Comparison of ENCODE assay signal across 21 cellular contexts in the genomic region with DNA sequence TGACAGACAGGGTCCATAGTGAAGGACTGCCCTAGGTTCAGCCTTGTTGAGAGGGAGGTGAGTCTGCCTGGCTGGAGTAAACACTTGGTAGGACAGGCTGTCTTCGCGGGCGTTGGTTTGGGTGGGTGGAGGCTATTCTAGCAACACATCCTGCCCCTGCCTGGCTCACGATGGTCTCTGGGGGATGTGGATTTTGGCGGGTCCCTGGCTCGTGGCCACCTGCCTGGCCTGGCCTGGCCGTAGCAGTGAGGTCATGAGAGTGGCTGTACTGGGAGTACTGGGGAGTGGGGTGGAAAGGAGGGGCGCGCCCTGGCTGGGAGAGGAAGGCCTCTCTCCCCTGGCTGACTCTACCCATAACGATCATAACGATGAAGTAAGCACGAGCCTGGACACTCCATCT. TPM values are rescaled to one million over a fixed set of nuclear protein-coding genes. Genes with fewer than 3 reads are reported as not detected.
DNase-seq lines count a peak whose midpoint lies in the region; ATAC-seq and TF ChIP-seq lines count a peak whose summit lies in the region.
"Had no signal": no experiment of that assay in that cellular context is flagged by ENCODE, and none has a peak within 500 bp of the region (broad histone marks: within the 10 kb centered on the region; RNA-seq: fewer than 3 reads in every experiment).

No MANE protein-coding gene starts in this region.

- H3K9me3 Mint-ChIP-seq in activated B cell treated with CpG ODN at 0.5 μM for 24 hours (no peaks in the 10 kb centered on the region), nephron (no peaks in the 10 kb centered on the region)
- H3K9me3 Mint-ChIP-seq: activated naive CD4-positive, alpha-beta T cell treated with anti-CD3 and anti-CD28 coated beads, Interleukin-2, amount 50 U/mL, for 24 hours; T-cell had no signal

- H3K27ac ChIP-seq in thyroid gland (peak overlapping the region in 2 of 3 donors; percentile 18 to 25), hepatocyte (no peak overlapping the region), suprapubic skin (no peak overlapping the region)
- H3K27ac ChIP-seq: prostate gland had no signal

- no peak for TF ChIP-seq EP300 in suprapubic skin (IDR thresholded peaks at IDR 0.05)

- peaks cover 44% of the 10 kb centered on the region for H3K4me1 Mint-ChIP-seq in activated B cell treated with CpG ODN at 0.5 μM for 24 hours
- H3K4me1 Mint-ChIP-seq in nephron = peaks cover 72% of the 10 kb centered on the region
- H3K4me1 Mint-ChIP-seq: activated CD4-positive, alpha-beta T cell treated with anti-CD3 and anti-CD28 coated beads for 36 hours; activated naive CD4-positive, alpha-beta T cell treated with anti-CD3 and anti-CD28 coated beads, Interleukin-2, amount 50 U/mL, for 24 hours had no signal

- no peaks in the 10 kb centered on the region for H3K9me2 ChIP-seq in hepatocyte (replicated peaks; ENCODE audit: insufficient read depth)

- no peaks in the 10 kb centered on the region for H4K20me1 ChIP-seq in hepatocyte (ENCODE audit: insufficient read depth, poor library complexity, severe bottlenecking)

- no peaks in the 10 kb centered on the region for H3K9me3 ChIP-seq in thyroid gland
- H3K9me3 ChIP-seq in hepatocyte (ENCODE audit: low read depth) = no peaks in the 10 kb centered on the region
- no peaks in the 10 kb centered on the region for H3K9me3 ChIP-seq in suprapubic skin
- H3K9me3 ChIP-seq: ascending aorta, prostate gland had no signal

- CTCF ChIA-PET in activated B cell treated with CpG ODN at 0.5 μM for 24 hours (lab: Charles Lee) = interaction anchor here (1.2 kb wide), 1 partner anchor 52 kb away, joined by 3 read pairs; no protein-coding TSS in a partner anchor

- H3K4me3 Mint-ChIP-seq in activated B cell treated with CpG ODN at 0.5 μM for 24 hours = no peak overlapping the region
- no peak overlapping the region for H3K4me3 Mint-ChIP-seq in nephron
- H3K4me3 Mint-ChIP-seq: activated CD4-positive, alpha-beta T cell treated with anti-CD3 and anti-CD28 coated beads for 36 hours; activated naive CD4-positive, alpha-beta T cell treated with anti-CD3 and anti-CD28 coated beads, Interleukin-2, amount 50 U/mL, for 24 hours; T-cell had no signal

- intact Hi-C loops in activated B cell treated with CpG ODN at 0.5 μM for 24 hours (cut with micrococcal nuclease) (loop anchor here (10.0 kb wide), 2 partner anchors 333 to 547 kb away; a partner anchor contains a TSS), Right ventricle myocardium inferior (cut with DNase I) (loop anchor here (2.0 kb wide), 2 partner anchors 31 to 49 kb away; a partner anchor contains a TSS), thyroid gland (cut with DNase I) (loop anchor here (2.0 kb wide), 1 partner anchor 361 kb away; no protein-coding TSS in a partner anchor)

- no peaks in the 10 kb centered on the region for H3K27me3 ChIP-seq in thyroid gland
- no peaks in the 10 kb centered on the region for H3K27me3 ChIP-seq in hepatocyte
- H3K27me3 ChIP-seq in suprapubic skin = no peaks in the 10 kb centered on the region
- H3K27me3 ChIP-seq: ascending aorta had no signal

- H3K27ac Mint-ChIP-seq in activated B cell treated with CpG ODN at 0.5 μM for 24 hours = peak overlapping the region; percentile 24
- peak overlapping the region in 2 of 3 experiments; percentile 94 to 96 for H3K27ac Mint-ChIP-seq in nephron
- H3K27ac Mint-ChIP-seq: activated CD4-positive, alpha-beta T cell treated with anti-CD3 and anti-CD28 coated beads for 36 hours; activated naive CD4-positive, alpha-beta T cell treated with anti-CD3 and anti-CD28 coated beads, Interleukin-2, amount 50 U/mL, for 24 hours; T-cell had no signal

- WGBS in thyroid gland, 2 donors = 45 to 72% methylated on average over 6 to 12 of the region's 12 CpGs
- 92% methylated on average over 12 of the region's 12 CpGs for WGBS in hepatocyte (ENCODE audit: low lambda C conversion rate, missing lambda C conversion rate)
- 79% methylated on average over 11 of the region's 12 CpGs for WGBS in suprapubic skin

- H3K36me3 Mint-ChIP-seq in activated B cell treated with CpG ODN at 0.5 μM for 24 hours (ENCODE audit: low read depth) (no peaks in the 10 kb centered on the region), nephron (ENCODE audit: low read depth) (no peaks in the 10 kb centered on the region)
- H3K36me3 Mint-ChIP-seq: activated naive CD4-positive, alpha-beta T cell treated with anti-CD3 and anti-CD28 coated beads, Interleukin-2, amount 50 U/mL, for 24 hours; T-cell had no signal

- DNase-seq in activated B cell treated with CpG ODN at 0.5 μM for 24 hours (no peak), Right ventricle myocardium inferior (ENCODE audit: missing footprints) (peak; percentile 87), thyroid gland (peak; percentile 7 to 18), hepatocyte (ENCODE audit: low spot score) (no peak), suprapubic skin (ENCODE audit: low spot score in 2 of 2) (no peak)
- no peak for DNase-seq in activated CD4-positive, alpha-beta T cell treated with anti-CD3 and anti-CD28 coated beads, Interleukin-2, amount 50 U/mL, for 48 hours
- DNase-seq: activated CD4-positive, alpha-beta T cell treated with anti-CD3 and anti-CD28 coated beads for 36 hours; cerebellar nuclear complex; DMS 273 treated with DMSO at 0.1 percent for 48 hours; effector CD4-positive, alpha-beta T cell; MM.1S; NCI-H1436 treated with DMSO at 0.1 percent for 48 hours; NK-92 treated with Interleukin-12 subunit alpha and Interleukin-12 subunit beta, amount 100 ng/mL, for 24 hours; stimulated activated CD4-positive, alpha-beta T cell treated with anti-CD3 and anti-CD28 coated beads, Interleukin-4, amount 100 ng/mL, for 24 hours; T-cell had no signal

- H3K4me3 ChIP-seq in thyroid gland (replicated peaks in 1 of 3) = no peak overlapping the region
- no peak overlapping the region for H3K4me3 ChIP-seq in hepatocyte
- no peak overlapping the region for H3K4me3 ChIP-seq in suprapubic skin
- H3K4me3 ChIP-seq: ascending aorta, prostate gland had no signal

- H3K27me3 Mint-ChIP-seq in activated B cell treated with CpG ODN at 0.5 μM for 24 hours = peaks cover 5% of the 10 kb centered on the region
- H3K27me3 Mint-ChIP-seq in nephron (ENCODE audit: low read depth) = no peaks in the 10 kb centered on the region
- H3K27me3 Mint-ChIP-seq: activated CD4-positive, alpha-beta T cell treated with anti-CD3 and anti-CD28 coated beads for 36 hours; activated naive CD4-positive, alpha-beta T cell treated with anti-CD3 and anti-CD28 coated beads, Interleukin-2, amount 50 U/mL, for 24 hours had no signal

- H3K79me2 ChIP-seq in hepatocyte = no peaks in the 10 kb centered on the region

- H3K36me3 ChIP-seq in thyroid gland (no peaks in the 10 kb centered on the region), hepatocyte (replicated peaks; ENCODE audit: insufficient read depth, low read depth) (no peaks in the 10 kb centered on the region), suprapubic skin (no peaks in the 10 kb centered on the region)
- H3K36me3 ChIP-seq: ascending aorta, prostate gland had no signal

- TF ChIP-seq CTCF in activated B cell treated with CpG ODN at 0.5 μM for 24 hours (IDR thresholded peaks at IDR 0.05) (no peak), nephron (IDR thresholded peaks at IDR 0.05; ENCODE audit: unreplicated experiment in 3 of 3) (no peak), thyroid gland (IDR thresholded peaks at IDR 0.05) (no peak), hepatocyte (IDR thresholded peaks at IDR 0.05; ENCODE audit: poor library complexity) (no peak), suprapubic skin (IDR thresholded peaks at IDR 0.05) (no peak)

- POLR2A ChIA-PET in activated B cell treated with CpG ODN at 0.5 μM for 24 hours (lab: Charles Lee) = interaction anchor here (1.1 kb wide), 1 partner anchor 15 kb away, joined by 3 read pairs; no protein-coding TSS in a partner anchor

- peaks cover 0 to 21% of the 10 kb centered on the region in 2 donors for H3K4me1 ChIP-seq in thyroid gland
- H3K4me1 ChIP-seq in hepatocyte (ENCODE audit: insufficient read depth) = peaks cover 31% of the 10 kb centered on the region
- H3K4me1 ChIP-seq in suprapubic skin = peaks cover 23% of the 10 kb centered on the region

- no peak overlapping the region for H3K4me2 ChIP-seq in hepatocyte

- TF ChIP-seq POLR2A in thyroid gland (IDR thresholded peaks at IDR 0.05) (no peak), suprapubic skin (IDR thresholded peaks at IDR 0.05) (no peak)

- H2AFZ ChIP-seq in hepatocyte = no peak overlapping the region

- ATAC-seq in activated B cell treated with CpG ODN at 0.5 μM for 24 hours (ENCODE audit: low read depth) = no peak
- peak; percentile 87 for ATAC-seq in Right ventricle myocardium inferior
- no peak for ATAC-seq in SK-N-SH treated with all-trans-retinoic acid at 6 μM for 48 hours
- ATAC-seq: activated CD4-positive, alpha-beta T cell treated with anti-CD3 and anti-CD28 coated beads for 36 hours; left lobe of liver; T-cell had no signal

TF ChIP-seq in SK-N-SH treated with all-trans-retinoic acid at 6 μM for 48 hours, 23 proteins besides CTCF, POLR2A, EP300 and RAD21 (continues in another document):
- TF ChIP-seq ZFP30 (CRISPR knock-in tag; IDR thresholded peaks at IDR 0.05) = no peak
- TF ChIP-seq SNAI2 (CRISPR knock-in tag; IDR thresholded peaks at IDR 0.05) = no peak
- no peak for TF ChIP-seq PPARA (CRISPR knock-in tag; IDR thresholded peaks at IDR 0.05; ENCODE audit: borderline replicate concordance)
- TF ChIP-seq BACH2 (CRISPR knock-in tag; IDR thresholded peaks at IDR 0.05; ENCODE audit: borderline replicate concordance) = no peak

RNA-seq across cellular contexts. Expression of a gene that starts 30.2 kb away (rescaled TPM):
- 57.0 and 59.1 TPM in 2 replicates for total RNA-seq in activated B cell treated with CpG ODN at 0.5 μM for 24 hours
- 43.1 TPM for total RNA-seq in Right ventricle myocardium inferior
- 10 to 100 TPM; 26.3 to 61.1 (median 45.1) TPM for total RNA-seq in thyroid gland
- 46.1 and 53.1 TPM in 2 replicates for total RNA-seq in hepatocyte
- 68.8 and 71.1 TPM in 2 replicates for polyA plus RNA-seq in hepatocyte
- 10 to 100 TPM; 43.6 to 59.0 (median 48.6) TPM for total RNA-seq in suprapubic skin

RNA-seq across cellular contexts. Expression of a gene that starts 52.2 kb away (rescaled TPM):
- total RNA-seq in activated B cell treated with CpG ODN at 0.5 μM for 24 hours = 29.0 and 31.3 TPM in 2 replicates
- total RNA-seq in Right ventricle myocardium inferior = 242 TPM
- 1,000 to 10,000 TPM in 1 of 4 donors, 100 to 1,000 TPM in 3; 510 to 1,437 (median 630) TPM for total RNA-seq in thyroid gland
- 165 and 179 TPM in 2 replicates for total RNA-seq in hepatocyte
- 129 and 148 TPM in 2 replicates for polyA plus RNA-seq in hepatocyte
- total RNA-seq in suprapubic skin = 100 to 1,000 TPM in 1 of 4 donors, 10 to 100 TPM in 3; 25.4 to 147 (median 43.6) TPM

Comparison
In these comparisons a context has a peak if more than half of its experiments do, and no peak if none do; other contexts are left out.
1. DNase-seq: peak in Right ventricle myocardium inferior (single experiment) and thyroid gland (2 of 2); none in activated B cell treated with CpG ODN at 0.5 μM for 24 hours (single experiment), hepatocyte (single experiment), activated CD4-positive, alpha-beta T cell treated with anti-CD3 and anti-CD28 coated beads, Interleukin-2, amount 50 U/mL, for 48 hours (0 of 2) and suprapubic skin (0 of 2).
2. H3K27ac ChIP-seq: peak in thyroid gland (2 of 3); none in hepatocyte (single experiment) and suprapubic skin (single experiment).